ENCODE assay signal across 24 cellular contexts in the genomic region with DNA sequence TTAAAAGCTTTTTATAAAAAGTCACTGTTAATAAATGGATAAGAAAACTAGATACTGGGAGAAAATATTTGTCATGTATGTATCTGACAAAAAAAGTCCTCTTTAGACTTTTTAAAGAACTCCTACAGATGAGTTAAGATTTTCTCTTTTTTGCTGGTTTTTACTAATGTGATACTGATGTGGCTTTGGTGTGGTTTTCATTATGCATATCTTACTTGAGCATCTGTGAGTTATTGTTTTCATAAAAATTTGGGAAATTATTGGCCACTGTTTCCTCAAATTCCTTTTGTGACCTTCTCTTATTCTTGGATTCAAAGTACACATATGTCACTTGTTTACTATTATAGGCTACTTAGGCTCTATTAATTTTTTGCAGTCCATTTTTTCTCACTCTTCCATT.
"Had no signal": no experiment of that assay in that cellular context is flagged by ENCODE, and none has a peak within 500 bp of the region (broad histone marks: within the 10 kb centered on the region; RNA-seq: fewer than 3 reads in every experiment).

No MANE protein-coding gene starts in this region.

- H3K4me1 ChIP-seq: left ventricle myocardium inferior, prostate gland, spleen, suprapubic skin, upper lobe of right lung had no signal

- H3K4me3 ChIP-seq: left ventricle myocardium inferior, lung, mucosa of descending colon, pancreas, prostate gland, sigmoid colon, spleen, suprapubic skin, thoracic aorta, tibial artery, upper lobe of right lung had no signal

- H3K9me3 ChIP-seq: left ventricle myocardium inferior, mucosa of descending colon, pancreas, prostate gland, sigmoid colon, spleen, suprapubic skin, thoracic aorta, tibial artery, upper lobe of right lung had no signal

- DNase-seq: islet precursor cell; left ventricle myocardium inferior; mesendoderm; midbrain; mucosa of descending colon; naive thymus-derived CD4-positive, alpha-beta T cell; nucleus accumbens; pancreas; retina; sigmoid colon; spleen; stimulated activated CD4-positive, alpha-beta T cell treated with anti-CD3 and anti-CD28 coated beads, Interleukin-4, amount 100 ng/mL, for 24 hours; stimulated activated naive CD4-positive, alpha-beta T cell; tibial artery; trophoblast cell; upper lobe of right lung had no signal

- H3K27me3 ChIP-seq: pancreas, sigmoid colon, spleen, suprapubic skin, tibial artery, upper lobe of right lung had no signal

- H3K27ac ChIP-seq: left ventricle myocardium inferior, pancreas, prostate gland, sigmoid colon, spleen, suprapubic skin, thoracic aorta, tibial artery, upper lobe of right lung had no signal

- FAIRE-seq: urothelium cell line had no signal

- ATAC-seq: naive thymus-derived CD4-positive, alpha-beta T cell; natural killer cell treated with Interleukin-12 subunit alpha and Interleukin-12 subunit beta and Interleukin-15 and Interleukin-18, amount 100 ng/mL, for 72 hours; pancreas; right cardiac atrium; stimulated activated effector memory CD8-positive, alpha-beta T cell treated with anti-CD3 and anti-CD28 coated beads, Interleukin-12 subunit alpha, Interleukin-12 subunit beta, amount 100 ng/mL, for 72 hours; upper lobe of right lung had no signal

- H3K36me3 ChIP-seq: left ventricle myocardium inferior, pancreas, prostate gland, sigmoid colon, spleen, suprapubic skin, thoracic aorta, tibial artery, upper lobe of right lung had no signal
